ENCODE assay signal across 8 cellular contexts in the genomic region with DNA sequence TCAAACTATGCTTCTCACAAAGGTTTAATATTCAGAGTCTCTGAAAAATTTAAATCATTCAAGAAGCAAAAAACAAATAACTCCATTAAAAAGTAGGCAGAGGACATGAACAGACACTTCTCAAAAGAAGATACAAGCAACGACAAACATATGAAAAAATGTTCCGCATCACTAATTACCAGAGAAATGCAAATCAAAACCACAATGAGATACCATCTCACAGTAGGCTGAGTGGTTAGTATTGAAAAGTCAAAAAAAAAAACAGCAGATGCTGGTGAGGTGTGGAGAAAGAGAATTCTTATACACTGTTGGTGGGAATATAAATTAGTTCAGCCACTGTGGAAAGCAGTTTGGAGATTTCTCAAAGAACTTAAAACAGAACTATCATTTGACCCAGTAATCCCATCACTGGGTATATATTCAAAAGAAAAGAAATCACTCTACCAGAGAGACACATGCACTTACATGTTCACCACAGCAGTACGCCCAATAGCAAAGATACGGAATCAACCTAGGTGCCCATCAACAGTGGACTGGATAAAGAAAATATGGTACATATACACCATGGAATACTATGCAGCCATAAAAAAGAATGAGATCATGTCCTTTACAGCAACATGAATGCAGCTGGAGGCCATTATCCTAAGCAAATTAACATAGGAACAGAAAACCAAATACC.
DNase-seq lines count a peak whose midpoint lies in the region; ATAC-seq and TF ChIP-seq lines count a peak whose summit lies in the region.
"Not testable (repeated sequence)": the region's sequence is repeated elsewhere in the genome, so short reads cannot be mapped to it uniquely, and the experiment has no call there.

No MANE protein-coding gene starts in this region.

- H4K20me1 ChIP-seq in Loucy (ENCODE audit: insufficient read depth, low read length, poor library complexity, severe bottlenecking) = not testable (repeated sequence)

- H3K9me3 Mint-ChIP-seq in activated CD4-positive, alpha-beta T cell treated with anti-CD3 and anti-CD28 coated beads for 36 hours (ENCODE audit: low read depth) = not testable (repeated sequence)
- H3K9me3 Mint-ChIP-seq in memory B cell = peaks cover 16% of the 10 kb centered on the region

- not testable (repeated sequence) for H3K36me3 Mint-ChIP-seq in activated CD4-positive, alpha-beta T cell treated with anti-CD3 and anti-CD28 coated beads for 36 hours (ENCODE audit: low read depth); memory B cell

- H3K27ac Mint-ChIP-seq in activated CD4-positive, alpha-beta T cell treated with anti-CD3 and anti-CD28 coated beads for 36 hours; memory B cell: not testable (repeated sequence)

- in situ Hi-C loops in Caki2 (cut with HindIII; ENCODE audit: low pct_unique_long_range_greater_than_20kb, low sequenced_read_pairs) = not testable (repeated sequence)

- H3K79me2 ChIP-seq in Loucy (ENCODE audit: insufficient read depth, low read length) = not testable (repeated sequence)

- DNase-seq in Caki2 (ENCODE audit: low read depth) (peak; percentile 67), memory B cell (ENCODE audit: low spot score in 2 of 2) (peak in 1 of 2 donors; percentile 21)
- not testable (repeated sequence) for DNase-seq in activated CD4-positive, alpha-beta T cell treated with anti-CD3 and anti-CD28 coated beads for 36 hours

- peak; percentile 82 for ATAC-seq in GM18867 (IDR thresholded peaks at IDR 0.05; ENCODE audit: unreplicated experiment)
- peak; percentile 67 for ATAC-seq in GM21447 (IDR thresholded peaks at IDR 0.05; ENCODE audit: unreplicated experiment)
- peak; percentile 73 for ATAC-seq in HG02870 (IDR thresholded peaks at IDR 0.05; ENCODE audit: unreplicated experiment)
- peak; percentile 73 for ATAC-seq in HG03280 (IDR thresholded peaks at IDR 0.05; ENCODE audit: unreplicated experiment)
- peak; percentile 65 for ATAC-seq in activated CD4-positive, alpha-beta T cell treated with anti-CD3 and anti-CD28 coated beads for 36 hours
- ATAC-seq in memory B cell (ENCODE audit: low read depth) = peak; percentile 94

- intact Hi-C loops in activated CD4-positive, alpha-beta T cell treated with anti-CD3 and anti-CD28 coated beads for 36 hours (cut with DNase I, micrococcal nuclease) = loop anchor here (5.0 kb wide), 1 partner anchor 245 kb away; no protein-coding TSS in a partner anchor

- H3F3A ChIP-seq in Loucy (ENCODE audit: low read depth) = not testable (repeated sequence)

- H3K27me3 Mint-ChIP-seq in activated CD4-positive, alpha-beta T cell treated with anti-CD3 and anti-CD28 coated beads for 36 hours; memory B cell: not testable (repeated sequence)

- TF ChIP-seq CTCF in Loucy (conservative IDR thresholded peaks at IDR 0.05; ENCODE audit: low read length) = not testable (repeated sequence)

- H3K9ac ChIP-seq in Loucy (ENCODE audit: low read depth, low read length, poor library complexity, severe bottlenecking) = not testable (repeated sequence)

- H3K4me1 ChIP-seq in Loucy (ENCODE audit: insufficient read depth, low read length, poor library complexity, severe bottlenecking) = not testable (repeated sequence)

- not testable (repeated sequence) for H3K9me3 ChIP-seq in Loucy (ENCODE audit: insufficient read depth, low read depth, low read length)

- CTCF ChIA-PET in activated CD4-positive, alpha-beta T cell treated with anti-CD3 and anti-CD28 coated beads for 36 hours (lab: Charles Lee) = interaction anchor here (0.6 to 2.5 kb wide), 3 partner anchors 8 to 185 kb away, joined by 3 to 9 read pairs (median 6); no protein-coding TSS in a partner anchor

- not testable (repeated sequence) for H3K36me3 ChIP-seq in Loucy (ENCODE audit: insufficient read depth, low read length)

- not testable (repeated sequence) for H3K4me3 Mint-ChIP-seq in activated CD4-positive, alpha-beta T cell treated with anti-CD3 and anti-CD28 coated beads for 36 hours; memory B cell

- peak overlapping the region; percentile 22 for H3K4me2 ChIP-seq in Loucy (ENCODE audit: low read depth, low read length, poor library complexity, severe bottlenecking)

- POLR2A ChIA-PET in activated CD4-positive, alpha-beta T cell treated with anti-CD3 and anti-CD28 coated beads for 36 hours (lab: Charles Lee) = not testable (repeated sequence)

- H3K27me3 ChIP-seq in Loucy (ENCODE audit: insufficient read depth, low read length, poor library complexity, severe bottlenecking) = not testable (repeated sequence)

- H2AFZ ChIP-seq in Loucy (ENCODE audit: low read length) = not testable (repeated sequence)

- not testable (repeated sequence) for H3K4me3 ChIP-seq in Loucy (ENCODE audit: low read length, poor library complexity, severe bottlenecking)

- peaks cover 10% of the 10 kb centered on the region for H3K4me1 Mint-ChIP-seq in activated CD4-positive, alpha-beta T cell treated with anti-CD3 and anti-CD28 coated beads for 36 hours
- not testable (repeated sequence) for H3K4me1 Mint-ChIP-seq in memory B cell

- not testable (repeated sequence) for H3K9me2 ChIP-seq in Loucy (replicated peaks; ENCODE audit: low read depth, low read length)
